10 cellular contexts compared by ENCODE assay signal in genomic region chr5:71457106-71457505, GRCh38. TPM values are rescaled to one million over a fixed set of nuclear protein-coding genes. Genes with fewer than 3 reads are reported as not detected.
DNase-seq lines count a peak whose midpoint lies in the region; ATAC-seq and TF ChIP-seq lines count a peak whose summit lies in the region.
"Had no signal": no experiment of that assay in that cellular context is flagged by ENCODE, and none has a peak within 500 bp of the region (broad histone marks: within the 10 kb centered on the region; RNA-seq: fewer than 3 reads in every experiment).

No MANE protein-coding gene starts in this region.

- H3K4me3 ChIP-seq in SU-DHL-6 (ENCODE audit: insufficient read depth, low read length, poor library complexity, severe bottlenecking) (peak overlapping the region; percentile 96), epithelial cell of proximal tubule (ENCODE audit: low read depth, low read length) (peak overlapping the region; percentile 78), skeletal muscle cell (ENCODE audit: low read depth, low read length) (peak overlapping the region; percentile 98)

- peaks cover 1% of the 10 kb centered on the region for H3K27me3 Mint-ChIP-seq in activated CD4-positive, alpha-beta T cell treated with anti-CD3 and anti-CD28 coated beads for 36 hours

- peaks cover 27% of the 10 kb centered on the region for H3K36me3 Mint-ChIP-seq in activated CD4-positive, alpha-beta T cell treated with anti-CD3 and anti-CD28 coated beads for 36 hours (ENCODE audit: low read depth)

- no peak for DNase-seq in activated CD4-positive, alpha-beta T cell treated with anti-CD3 and anti-CD28 coated beads for 36 hours
- no peak for DNase-seq in activated CD4-positive, alpha-beta T cell treated with anti-CD3 and anti-CD28 coated beads, Interleukin-2, amount 50 U/mL, for 4 hours
- DNase-seq in epithelial cell of proximal tubule (ENCODE audit: low read depth) (no peak), skeletal muscle cell (ENCODE audit: low read depth) (no peak), HK-2 (ENCODE audit: unreplicated experiment) (no peak)
- no peak for DNase-seq in effector CD4-positive, alpha-beta T cell
- DNase-seq: NCI-H510A treated with DMSO at 0.1 percent for 48 hours, uterus had no signal

- peak overlapping the region; percentile 79 for H3K9ac ChIP-seq in SU-DHL-6 (ENCODE audit: low read length)

- no peak for TF ChIP-seq CTCF in SU-DHL-6 (IDR thresholded peaks at IDR 0.05; ENCODE audit: insufficient read depth, low read length, poor library complexity, severe bottlenecking)
- no peak for TF ChIP-seq CTCF in epithelial cell of proximal tubule (conservative IDR thresholded peaks at IDR 0.05; ENCODE audit: low read depth, low read length)

- peak overlapping the region; percentile 93 for H3K4me3 Mint-ChIP-seq in activated CD4-positive, alpha-beta T cell treated with anti-CD3 and anti-CD28 coated beads for 36 hours

- POLR2A ChIA-PET in activated CD4-positive, alpha-beta T cell treated with anti-CD3 and anti-CD28 coated beads for 36 hours (lab: Charles Lee) = no interaction called here

- ATAC-seq in activated CD4-positive, alpha-beta T cell treated with anti-CD3 and anti-CD28 coated beads for 36 hours = no peak
- no peak for ATAC-seq in HG02852 (IDR thresholded peaks at IDR 0.05; ENCODE audit: unreplicated experiment)

- no peaks in the 10 kb centered on the region for H3K9me2 ChIP-seq in SU-DHL-6 (replicated peaks; ENCODE audit: insufficient read depth, low read length)

- no peak overlapping the region for H3K27ac Mint-ChIP-seq in activated CD4-positive, alpha-beta T cell treated with anti-CD3 and anti-CD28 coated beads for 36 hours

- peaks cover 20% of the 10 kb centered on the region for H3K4me1 Mint-ChIP-seq in activated CD4-positive, alpha-beta T cell treated with anti-CD3 and anti-CD28 coated beads for 36 hours

- peaks cover 9% of the 10 kb centered on the region for H4K20me1 ChIP-seq in SU-DHL-6 (ENCODE audit: low read depth, low read length)

- H3K79me2 ChIP-seq in SU-DHL-6 (ENCODE audit: insufficient read depth, low read length) = peaks cover 42% of the 10 kb centered on the region

- H3K9me3 Mint-ChIP-seq in activated CD4-positive, alpha-beta T cell treated with anti-CD3 and anti-CD28 coated beads for 36 hours (ENCODE audit: low read depth) = no peaks in the 10 kb centered on the region

- intact Hi-C loops in activated CD4-positive, alpha-beta T cell treated with anti-CD3 and anti-CD28 coated beads for 36 hours (cut with DNase I, micrococcal nuclease) = loop anchor here (10.0 kb wide), 1 partner anchor 848 kb away; no protein-coding TSS in a partner anchor

- H3K4me2 ChIP-seq in SU-DHL-6 (ENCODE audit: low read depth, low read length, poor library complexity, severe bottlenecking) = peak overlapping the region; percentile 99

- H3F3A ChIP-seq in SU-DHL-6 (ENCODE audit: insufficient read depth) = peaks cover 10% of the 10 kb centered on the region; the same call in 1 of the 2 replicates

- no peak overlapping the region for H2AFZ ChIP-seq in SU-DHL-6 (ENCODE audit: low read depth, low read length, severe bottlenecking)

- CTCF ChIA-PET in activated CD4-positive, alpha-beta T cell treated with anti-CD3 and anti-CD28 coated beads for 36 hours (lab: Charles Lee) = no interaction called here

- H3K27me3 ChIP-seq in SU-DHL-6 (ENCODE audit: low read length) = no peaks in the 10 kb centered on the region
- H3K27me3 ChIP-seq: uterus had no signal

- H3K27ac ChIP-seq in SU-DHL-6 (ENCODE audit: low read depth, low read length) = no peak overlapping the region
- H3K27ac ChIP-seq: uterus had no signal

- H3K36me3 ChIP-seq in SU-DHL-6 (ENCODE audit: low read length) = peaks cover 16% of the 10 kb centered on the region
- H3K36me3 ChIP-seq: uterus had no signal

- H3K9me3 ChIP-seq in SU-DHL-6 (ENCODE audit: insufficient read depth, low read length) = no peaks in the 10 kb centered on the region
- H3K9me3 ChIP-seq: uterus had no signal

RNA-seq across cellular contexts. Expression of gene BDP1, which starts 1.7 kb away (rescaled TPM):
- total RNA-seq in activated CD4-positive, alpha-beta T cell treated with anti-CD3 and anti-CD28 coated beads for 36 hours = 10 to 100 TPM; 27.2 to 30.1 TPM
- total RNA-seq in epithelial cell of proximal tubule = 18.2 and 20.5 TPM in 2 replicates
